8 cellular contexts compared by ENCODE assay signal in the genomic region with DNA sequence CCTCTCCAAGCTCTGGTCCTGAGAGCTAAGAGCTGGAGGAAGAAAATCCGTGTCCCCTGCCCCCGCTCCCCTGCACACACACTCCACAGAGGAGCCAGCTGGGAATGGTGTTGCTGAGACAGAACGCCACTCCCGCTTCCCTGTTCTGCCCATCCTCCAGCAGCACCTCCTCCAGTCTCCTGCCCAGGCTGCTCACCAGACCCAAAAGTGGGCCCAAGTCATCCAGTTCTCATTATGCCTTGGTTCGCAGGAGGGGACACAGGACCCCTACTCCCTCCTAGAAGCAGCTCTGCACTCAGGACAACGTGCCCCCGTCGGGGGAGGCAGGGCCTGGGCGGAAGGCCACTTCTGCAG. TPM values are rescaled to one million over a fixed set of nuclear protein-coding genes. Genes with fewer than 3 reads are reported as not detected.
DNase-seq lines count a peak whose midpoint lies in the region; ATAC-seq and TF ChIP-seq lines count a peak whose summit lies in the region.

No MANE protein-coding gene starts in this region.

- H3K9me3 ChIP-seq in SU-DHL-6 (ENCODE audit: insufficient read depth, low read length) (no peaks in the 10 kb centered on the region), parathyroid adenoma (ENCODE audit: control insufficient read depth, low read length) (no peaks in the 10 kb centered on the region)

- peak overlapping the region; percentile 74 for H3K4me3 ChIP-seq in SU-DHL-6 (ENCODE audit: insufficient read depth, low read length, poor library complexity, severe bottlenecking)
- H3K4me3 ChIP-seq in fibroblast of villous mesenchyme (ENCODE audit: low read depth, low read length), result peak overlapping the region; percentile 61
- H3K4me3 ChIP-seq in parathyroid adenoma (ENCODE audit: low read depth, low read length), result peak overlapping the region; percentile 97

- H3K4me2 ChIP-seq in SU-DHL-6 (ENCODE audit: low read depth, low read length, poor library complexity, severe bottlenecking) (peak overlapping the region; percentile 65), parathyroid adenoma (ENCODE audit: low read length) (peak overlapping the region; percentile 95)

- H2AFZ ChIP-seq in SU-DHL-6 (ENCODE audit: low read depth, low read length, severe bottlenecking) (no peak overlapping the region), parathyroid adenoma (peak overlapping the region; percentile 89)

- no peaks in the 10 kb centered on the region for H3K36me3 ChIP-seq in SU-DHL-6 (ENCODE audit: low read length)
- H3K36me3 ChIP-seq in parathyroid adenoma (ENCODE audit: control insufficient read depth, insufficient read depth, low read length), result no peaks in the 10 kb centered on the region

- H3K27me3 ChIP-seq in SU-DHL-6 (ENCODE audit: low read length), result no peaks in the 10 kb centered on the region
- no peaks in the 10 kb centered on the region for H3K27me3 ChIP-seq in parathyroid adenoma (ENCODE audit: control insufficient read depth, insufficient read depth, low read length)

- H3K79me2 ChIP-seq in SU-DHL-6 (ENCODE audit: insufficient read depth, low read length) (peaks cover 22% of the 10 kb centered on the region), parathyroid adenoma (peaks cover 10% of the 10 kb centered on the region)

- H3K27ac ChIP-seq in SU-DHL-6 (ENCODE audit: low read depth, low read length) (no peak overlapping the region), parathyroid adenoma (peak overlapping the region; percentile 99)

- peaks cover 8% of the 10 kb centered on the region for H3K4me1 ChIP-seq in parathyroid adenoma

- DNase-seq in DMS 273 (lab: John Stamatoyannopoulos, UW; ENCODE audit: unreplicated experiment) (peak; percentile 77), DMS 273 treated with DMSO at 0.1 percent for 48 hours (lab: John Stamatoyannopoulos, UW) (no peak), fibroblast of villous mesenchyme (ENCODE audit: low read depth) (peak; percentile 29), Kasumi-1 (lab: John Stamatoyannopoulos, UW) (no peak)

- no peak for ATAC-seq in activated CD4-positive, CD25-positive, alpha-beta regulatory T cell treated with anti-CD3 and anti-CD28 coated beads, Interleukin-2, amount 50 U/mL, for 24 hours
- ATAC-seq in HG02623 (IDR thresholded peaks at IDR 0.05; ENCODE audit: unreplicated experiment), result no peak

- no peaks in the 10 kb centered on the region for H3F3A ChIP-seq in SU-DHL-6 (ENCODE audit: insufficient read depth)

- TF ChIP-seq CTCF in SU-DHL-6 (IDR thresholded peaks at IDR 0.05; ENCODE audit: insufficient read depth, low read length, poor library complexity, severe bottlenecking) (no peak), fibroblast of villous mesenchyme (IDR thresholded peaks at IDR 0.05; ENCODE audit: insufficient read depth, low read depth, low read length) (no peak), parathyroid adenoma (IDR thresholded peaks at IDR 0.05) (no peak)

- H3K9ac ChIP-seq in SU-DHL-6 (ENCODE audit: low read length) (peak overlapping the region; percentile 78), parathyroid adenoma (peak overlapping the region; percentile 84)

- no peaks in the 10 kb centered on the region for H3K9me2 ChIP-seq in SU-DHL-6 (replicated peaks; ENCODE audit: insufficient read depth, low read length)

- no peaks in the 10 kb centered on the region for H4K20me1 ChIP-seq in SU-DHL-6 (ENCODE audit: low read depth, low read length)

RNA-seq across cellular contexts. Expression of a gene that starts 0.9 kb away (rescaled TPM):
- total RNA-seq in fibroblast of villous mesenchyme, result 8.2 and 9.7 TPM in 2 replicates

RNA-seq across cellular contexts. Expression of a gene that starts 5.5 kb away (rescaled TPM):
- 9.0 and 17.7 TPM in 2 replicates for total RNA-seq in fibroblast of villous mesenchyme

RNA-seq across cellular contexts. Expression of a gene that starts 34.3 kb away (rescaled TPM):
- total RNA-seq in fibroblast of villous mesenchyme, result 28.3 and 42.7 TPM in 2 replicates

RNA-seq across cellular contexts. Expression of a gene that starts 34.6 kb away (rescaled TPM):
- total RNA-seq in fibroblast of villous mesenchyme, result 22.9 and 32.0 TPM in 2 replicates

Comparison
In these comparisons a context has a peak if more than half of its experiments do, and no peak if none do; other contexts are left out.
1. DNase-seq: peak in DMS 273 (single experiment) and fibroblast of villous mesenchyme (single experiment); none in DMS 273 treated with DMSO at 0.1 percent for 48 hours (single experiment) and Kasumi-1 (0 of 2).
2. Peak in every context shown above with its lines, with median percentiles within 50 percentile points of each other: H3K4me3 ChIP-seq.